In genomic region chr17:6870841-6871240, GRCh38 we compare ENCODE assay signal across 30 cellular contexts. TPM values are rescaled to one million over a fixed set of nuclear protein-coding genes. Genes with fewer than 3 reads are reported as not detected.
"Had no signal": no experiment of that assay in that cellular context is flagged by ENCODE, and none has a peak within 500 bp of the region (broad histone marks: within the 10 kb centered on the region; RNA-seq: fewer than 3 reads in every experiment).

No MANE protein-coding gene starts in this region.

- H2AFZ ChIP-seq: neural progenitor cell had no signal

- H3K27me3 ChIP-seq: neural progenitor cell, upper lobe of left lung, uterus had no signal

- H3K4me2 ChIP-seq: neural progenitor cell had no signal

- H3K27ac ChIP-seq: heart right ventricle, left lung, neural progenitor cell, psoas muscle, sigmoid colon, thoracic aorta, tibial nerve, upper lobe of left lung, uterus had no signal

- H3K9ac ChIP-seq: neural progenitor cell had no signal

- H3K4me1 ChIP-seq: heart right ventricle, left lung, neural progenitor cell, psoas muscle, sigmoid colon, tibial nerve, upper lobe of left lung, uterus had no signal

- H3K4me3 ChIP-seq: heart right ventricle, left lung, neural progenitor cell, psoas muscle, sigmoid colon, thoracic aorta, tibial nerve, upper lobe of left lung, uterus had no signal

- ATAC-seq: esophagus mucosa; heart right ventricle; left cardiac atrium; left lung; naive thymus-derived CD4-positive, alpha-beta T cell; psoas muscle; right cardiac atrium; stimulated activated naive B cell treated with anti-CD40 and anti-IgM and Interleukin-4, amounts not matched to agents 10 μg/mL and 1 μg/mL and 100 μg/mL, for 72 hours had no signal

- DNase-seq: effector CD8-positive, alpha-beta T cell; endodermal cell; foreskin melanocyte; glutamatergic neuron; heart right ventricle; hippocampal formation; left cardiac atrium; left lung; mesendoderm; midbrain; naive thymus-derived CD4-positive, alpha-beta T cell; posterior cingulate gyrus; psoas muscle; right cardiac atrium; sigmoid colon; stimulated activated CD4-positive, alpha-beta T cell treated with anti-CD3 and anti-CD28 coated beads, Interleukin-2, amount 100 ng/mL, for 24 hours; stimulated activated naive B cell treated with anti-CD40 and anti-IgM and Interleukin-4, amounts not matched to agents 10 μg/mL and 1 μg/mL and 100 μg/mL, for 72 hours; upper lobe of left lung; uterus had no signal

- H3K9me3 ChIP-seq: heart right ventricle, left lung, psoas muscle, sigmoid colon, thoracic aorta, tibial nerve, upper lobe of left lung, uterus had no signal

- H3K36me3 ChIP-seq: heart right ventricle, left lung, neural progenitor cell, sigmoid colon, thoracic aorta, tibial nerve, upper lobe of left lung, uterus had no signal

RNA-seq across cellular contexts. Expression of gene TEKT1, which starts 39.3 kb away (rescaled TPM):
- total RNA-seq: endodermal cell; esophagus mucosa; heart right ventricle; kidney epithelial cell; left cardiac atrium; lower leg skin; lung microvascular endothelial cell; mucosa of gallbladder; naive thymus-derived CD4-positive, alpha-beta T cell; osteocyte; psoas muscle; renal cortical epithelial cell; right cardiac atrium; sigmoid colon; skeletal muscle tissue; thoracic aorta; tibial nerve had no signal
- polyA plus RNA-seq: heart right ventricle; naive thymus-derived CD4-positive, alpha-beta T cell; psoas muscle; right cardiac atrium; sigmoid colon had no signal
